In genomic region chr4:76550966-76551780, GRCh38 we compare ENCODE assay signal across 32 cellular contexts.
DNase-seq lines count a peak whose midpoint lies in the region; ATAC-seq and TF ChIP-seq lines count a peak whose summit lies in the region.
"Had no signal": no experiment of that assay in that cellular context is flagged by ENCODE, and none has a peak within 500 bp of the region (broad histone marks: within the 10 kb centered on the region; RNA-seq: fewer than 3 reads in every experiment).

No MANE protein-coding gene starts in this region.

- peaks cover 0 to 10% (median 0%) of the 10 kb centered on the region in 6 donors for H3K4me1 ChIP-seq in spleen
- H3K4me1 ChIP-seq: psoas muscle had no signal

- ATAC-seq in WTC11 = no peak
- ATAC-seq in GM21526 (IDR thresholded peaks at IDR 0.05; ENCODE audit: low FRiP score, unreplicated experiment) = no peak
- ATAC-seq: activated naive CD4-positive, alpha-beta T cell treated with anti-CD3 and anti-CD28 coated beads, Interleukin-2, amount 50 U/mL, for 72 hours; activated T-helper 17 cell treated with anti-CD3 and anti-CD28 coated beads, Interleukin-2, amount 50 U/mL, for 72 hours; left lobe of liver; psoas muscle; Right ventricle myocardium inferior had no signal

- H3K9me3 Mint-ChIP-seq in Calu3 (ENCODE audit: low read depth, unreplicated experiment) (no peaks in the 10 kb centered on the region), WTC11 (peaks cover 5% of the 10 kb centered on the region), nephron progenitor cell (peaks cover 18% of the 10 kb centered on the region), chondrocyte (ENCODE audit: low read depth) (no peaks in the 10 kb centered on the region)
- H3K9me3 Mint-ChIP-seq: activated B cell treated with CpG ODN at 0.5 μM for 24 hours; activated naive CD4-positive, alpha-beta T cell treated with anti-CD3 and anti-CD28 coated beads, Interleukin-2, amount 50 U/mL, for 72 hours; activated T-helper 17 cell treated with anti-CD3 and anti-CD28 coated beads, Interleukin-2, amount 50 U/mL, for 72 hours; immature natural killer cell; T-helper 2 cell treated with Interferon-gamma antibody and Interleukin-4, amounts not matched to agents 5 μg/mL and 100 μg/mL, for 36 hours had no signal

- H3K4me3 Mint-ChIP-seq in Calu3 (ENCODE audit: low read depth, unreplicated experiment) (peak overlapping the region; percentile 12), WTC11 (no peak overlapping the region), nephron progenitor cell (no peak overlapping the region), chondrocyte (ENCODE audit: unreplicated experiment) (no peak overlapping the region)
- H3K4me3 Mint-ChIP-seq: activated B cell treated with CpG ODN at 0.5 μM for 24 hours; activated T-helper 17 cell treated with anti-CD3 and anti-CD28 coated beads, Interleukin-2, amount 50 U/mL, for 72 hours; immature natural killer cell; T-helper 2 cell treated with Interferon-gamma antibody and Interleukin-4, amounts not matched to agents 5 μg/mL and 100 μg/mL, for 36 hours had no signal

- POLR2A ChIA-PET in WTC11 (lab: Charles Lee) = no interaction called here

- DNase-seq in Calu3 = peak; percentile 74
- peak; percentile 8 for DNase-seq in NB4 (ENCODE audit: low read depth)
- no peak for DNase-seq in WTC11 (ENCODE audit: low spot score)
- no peak for DNase-seq in nephron progenitor cell
- no peak for DNase-seq in spleen
- DNase-seq in chondrocyte (ENCODE audit: low spot score) = no peak
- DNase-seq in cerebellar cortex (ENCODE audit: low spot score) = no peak
- DNase-seq: activated B cell treated with CpG ODN at 0.5 μM for 24 hours; activated CD4-positive, alpha-beta T cell treated with anti-CD3 and anti-CD28 coated beads, Interleukin-2, amount 50 U/mL, for 48 hours; activated CD8-positive, alpha-beta memory T cell treated with anti-CD3 and anti-CD28 coated beads, Interleukin-2, amount 50 U/mL, for 4 hours; CD4-positive, CD25-positive, alpha-beta regulatory T cell; cerebellar nuclear complex; H7; hypothalamus; immature natural killer cell; mesendoderm; NCI-H1436; NCI-H2107; NCI-H446 treated with DMSO at 0.1 percent for 48 hours; NCI-H82; psoas muscle; sigmoid colon; stimulated activated CD4-positive, alpha-beta T cell treated with anti-CD3 and anti-CD28 coated beads, Interleukin-15, amount 100 ng/mL, for 24 hours; stimulated activated naive CD4-positive, alpha-beta T cell had no signal

- TF ChIP-seq POLR2A in NB4 (IDR thresholded peaks at IDR 0.05; ENCODE audit: extremely low read depth, insufficient read length) (no peak), spleen (IDR thresholded peaks at IDR 0.05) (no peak)

- CTCF ChIA-PET in Calu3 (lab: Charles Lee) (interaction anchor here (0.5 to 1.6 kb wide), 5 partner anchors 12 to 121 kb away, joined by 3 to 7 read pairs (median 3); no protein-coding TSS in a partner anchor), WTC11 (lab: Charles Lee) (no interaction called here)

- H3K4me1 Mint-ChIP-seq in Calu3 (ENCODE audit: low read depth, unreplicated experiment) = peaks cover 45% of the 10 kb centered on the region
- peaks cover 24% of the 10 kb centered on the region for H3K4me1 Mint-ChIP-seq in WTC11
- peaks cover 58% of the 10 kb centered on the region for H3K4me1 Mint-ChIP-seq in nephron progenitor cell
- H3K4me1 Mint-ChIP-seq in chondrocyte (ENCODE audit: low read depth) = peaks cover 31% of the 10 kb centered on the region
- H3K4me1 Mint-ChIP-seq: activated B cell treated with CpG ODN at 0.5 μM for 24 hours; activated T-helper 17 cell treated with anti-CD3 and anti-CD28 coated beads, Interleukin-2, amount 50 U/mL, for 72 hours; CD4-positive, CD25-positive, alpha-beta regulatory T cell; immature natural killer cell had no signal

- no peaks in the 10 kb centered on the region for H3K36me3 ChIP-seq in spleen
- H3K36me3 ChIP-seq: ascending aorta, neutrophil, sigmoid colon had no signal

- WGBS in spleen, 5 donors = 74 to 81% (median 75%) methylated on average over 8 of the region's 8 CpGs

- H3K27ac Mint-ChIP-seq in Calu3 (ENCODE audit: unreplicated experiment) (peak overlapping the region; percentile 71), WTC11 (peak overlapping the region; percentile 66; the same call in 1 of the 2 replicates), nephron progenitor cell (peak overlapping the region; percentile 62), chondrocyte (ENCODE audit: unreplicated experiment) (no peak overlapping the region)
- H3K27ac Mint-ChIP-seq: activated B cell treated with CpG ODN at 0.5 μM for 24 hours; activated naive CD4-positive, alpha-beta T cell treated with anti-CD3 and anti-CD28 coated beads, Interleukin-2, amount 50 U/mL, for 72 hours; activated T-helper 17 cell treated with anti-CD3 and anti-CD28 coated beads, Interleukin-2, amount 50 U/mL, for 72 hours; CD4-positive, CD25-positive, alpha-beta regulatory T cell; immature natural killer cell; T-helper 2 cell treated with Interferon-gamma antibody and Interleukin-4, amounts not matched to agents 5 μg/mL and 100 μg/mL, for 36 hours had no signal

- TF ChIP-seq CTCF in Calu3 (IDR thresholded peaks at IDR 0.05; ENCODE audit: unreplicated experiment) = no peak
- TF ChIP-seq CTCF in NB4 (IDR thresholded peaks at IDR 0.05; ENCODE audit: low read depth, low read length) = no peak
- no peak for TF ChIP-seq CTCF in WTC11 (IDR thresholded peaks at IDR 0.05)
- no peak for TF ChIP-seq CTCF in nephron progenitor cell (IDR thresholded peaks at IDR 0.05)
- no peak for TF ChIP-seq CTCF in spleen (IDR thresholded peaks at IDR 0.05 in 8 of 11, conservative IDR thresholded peaks at IDR 0.05 in 3 of 11)
- TF ChIP-seq CTCF in chondrocyte (IDR thresholded peaks at IDR 0.05) = no peak

- no peak overlapping the region for H3K27ac ChIP-seq in spleen
- H3K27ac ChIP-seq: ascending aorta, neutrophil, psoas muscle, sigmoid colon had no signal

- H3K27me3 ChIP-seq in spleen (replicated peaks in 1 of 7) = no peaks in the 10 kb centered on the region
- H3K27me3 ChIP-seq: ascending aorta, sigmoid colon had no signal

- H3K27me3 Mint-ChIP-seq in Calu3 (ENCODE audit: unreplicated experiment) = no peaks in the 10 kb centered on the region
- no peaks in the 10 kb centered on the region for H3K27me3 Mint-ChIP-seq in WTC11 (ENCODE audit: low read depth)
- peaks cover 6% of the 10 kb centered on the region for H3K27me3 Mint-ChIP-seq in nephron progenitor cell (ENCODE audit: low read depth, poor library complexity)
- no peaks in the 10 kb centered on the region for H3K27me3 Mint-ChIP-seq in chondrocyte (ENCODE audit: low read depth)

- H3K4me3 ChIP-seq in NB4 (ENCODE audit: low read depth, low read length) (no peak overlapping the region), spleen (no peak overlapping the region)
- H3K4me3 ChIP-seq: ascending aorta, psoas muscle, sigmoid colon had no signal

- intact Hi-C loops in Calu3 (cut with micrococcal nuclease; ENCODE audit: unreplicated experiment) = no loop called here
- intact Hi-C loops in spleen (cut with DNase I; ENCODE audit: low total_unique reads) = no loop called here

- no peaks in the 10 kb centered on the region for H3K9me3 ChIP-seq in spleen
- H3K9me3 ChIP-seq: ascending aorta, neutrophil, psoas muscle, sigmoid colon had no signal

- no TSS peak for BruUV-seq in Calu3 (replicated peaks; lab: Mats Ljungman, UMichigan)

- no peaks in the 10 kb centered on the region for H3K36me3 Mint-ChIP-seq in Calu3 (ENCODE audit: insufficient read depth, unreplicated experiment)
- peaks cover 5% of the 10 kb centered on the region for H3K36me3 Mint-ChIP-seq in WTC11
- peaks cover 10% of the 10 kb centered on the region for H3K36me3 Mint-ChIP-seq in nephron progenitor cell (ENCODE audit: low read depth)
- H3K36me3 Mint-ChIP-seq in chondrocyte (ENCODE audit: low read depth) = no peaks in the 10 kb centered on the region
- H3K36me3 Mint-ChIP-seq: activated naive CD4-positive, alpha-beta T cell treated with anti-CD3 and anti-CD28 coated beads, Interleukin-2, amount 50 U/mL, for 72 hours; CD4-positive, CD25-positive, alpha-beta regulatory T cell; immature natural killer cell had no signal

TF ChIP-seq in WTC11, 78 proteins besides CTCF, POLR2A, EP300 and RAD21 (continues in another document):
- TF ChIP-seq PREB (CRISPR knock-in tag; IDR thresholded peaks at IDR 0.05; ENCODE audit: borderline replicate concordance) = no peak
- no peak for TF ChIP-seq CREM (CRISPR knock-in tag; IDR thresholded peaks at IDR 0.05)
- no peak for TF ChIP-seq MXD4 (CRISPR knock-in tag; IDR thresholded peaks at IDR 0.05; ENCODE audit: borderline replicate concordance)
- no peak for TF ChIP-seq CBFB (CRISPR knock-in tag; IDR thresholded peaks at IDR 0.05; ENCODE audit: low read depth)
- TF ChIP-seq ZNF138 (CRISPR knock-in tag; conservative IDR thresholded peaks at IDR 0.05) = no peak
- no peak for TF ChIP-seq TP53 (CRISPR knock-in tag; IDR thresholded peaks at IDR 0.05)
- no peak for TF ChIP-seq FOXJ3 (CRISPR knock-in tag; IDR thresholded peaks at IDR 0.05; ENCODE audit: borderline replicate concordance)
- TF ChIP-seq SMAD4 (CRISPR knock-in tag; IDR thresholded peaks at IDR 0.05) = no peak
- TF ChIP-seq PRRX2 (CRISPR knock-in tag; IDR thresholded peaks at IDR 0.05) = no peak
- no peak for TF ChIP-seq IRF1 (CRISPR knock-in tag; IDR thresholded peaks at IDR 0.05)
- TF ChIP-seq ATF3 (CRISPR knock-in tag; conservative IDR thresholded peaks at IDR 0.05) = no peak
- no peak for TF ChIP-seq NFYB (CRISPR knock-in tag; conservative IDR thresholded peaks at IDR 0.05; ENCODE audit: low read depth)
- TF ChIP-seq KAT7 (CRISPR knock-in tag; IDR thresholded peaks at IDR 0.05; ENCODE audit: borderline replicate concordance) = no peak

Comparison
In these comparisons a context has a peak if more than half of its experiments do, and no peak if none do; other contexts are left out.
1. DNase-seq: peak in Calu3 (single experiment) and NB4 (single experiment); none in WTC11 (single experiment), nephron progenitor cell (single experiment), spleen (single experiment), chondrocyte (single experiment) and cerebellar cortex (single experiment).